Comparison of ENCODE assay signal across 23 cellular contexts in the genomic region with DNA sequence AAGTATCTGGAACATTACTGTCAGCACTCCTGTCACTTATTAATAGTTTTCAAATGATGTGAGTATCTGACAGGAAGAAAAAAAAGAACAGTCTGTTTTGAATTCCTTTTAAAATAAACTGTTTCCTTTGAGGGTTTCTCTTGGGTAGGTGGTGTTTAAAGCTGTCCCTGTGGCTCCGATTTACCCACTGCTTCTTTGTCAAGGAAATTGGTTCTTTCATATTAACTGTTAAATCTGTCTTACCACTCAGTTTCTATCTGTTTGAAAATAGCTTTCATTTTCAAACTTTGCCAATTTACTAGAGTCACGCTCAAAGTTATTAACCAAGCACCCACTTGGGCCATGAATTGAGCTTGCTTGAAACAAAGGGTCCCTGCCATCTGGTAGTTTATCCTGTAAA.
DNase-seq lines count a peak whose midpoint lies in the region; ATAC-seq and TF ChIP-seq lines count a peak whose summit lies in the region.
"Had no signal": no experiment of that assay in that cellular context is flagged by ENCODE, and none has a peak within 500 bp of the region (broad histone marks: within the 10 kb centered on the region; RNA-seq: fewer than 3 reads in every experiment).

No MANE protein-coding gene starts in this region.

- H3F3A ChIP-seq in smooth muscle cell (ENCODE audit: low read depth): no peaks in the 10 kb centered on the region

- H3K36me3 ChIP-seq in BLaER1 (no peaks in the 10 kb centered on the region), OCI-LY3 (replicated peaks; ENCODE audit: low read depth, low read length) (no peaks in the 10 kb centered on the region), smooth muscle cell (ENCODE audit: low read depth) (no peaks in the 10 kb centered on the region)
- H3K36me3 ChIP-seq: BE2C had no signal

- H2AFZ ChIP-seq in OCI-LY3 (ENCODE audit: low read depth, low read length) (peak overlapping the region; percentile 34; the same call in 1 of the 2 replicates), smooth muscle cell (ENCODE audit: low read depth) (peak overlapping the region; percentile 42)

- H3K79me2 ChIP-seq in OCI-LY3 (ENCODE audit: low read length) (no peaks in the 10 kb centered on the region), smooth muscle cell (ENCODE audit: low read depth) (no peaks in the 10 kb centered on the region)

- 96% methylated on average over 2 of the region's 2 CpGs for WGBS in smooth muscle cell (ENCODE audit: low lambda C conversion rate)

- TF ChIP-seq CTCF in OCI-LY3 (IDR thresholded peaks at IDR 0.05; ENCODE audit: low read depth, low read length): no peak
- no peak for TF ChIP-seq CTCF in smooth muscle cell (IDR thresholded peaks at IDR 0.05; ENCODE audit: borderline replicate concordance, insufficient read depth, poor library complexity, severe bottlenecking)

- H4K20me1 ChIP-seq in BLaER1: no peaks in the 10 kb centered on the region
- no peaks in the 10 kb centered on the region for H4K20me1 ChIP-seq in OCI-LY3 (ENCODE audit: insufficient read depth, low read length)
- H4K20me1 ChIP-seq in smooth muscle cell (ENCODE audit: low read depth): no peaks in the 10 kb centered on the region

- H3K4me3 ChIP-seq in BLaER1 (peak overlapping the region; percentile 32; the same call in 1 of the 2 replicates), OCI-LY3 (ENCODE audit: low read length) (no peak overlapping the region), smooth muscle cell (no peak overlapping the region)
- H3K4me3 ChIP-seq: A549, GM12878, GM23338 had no signal

- H3K4me1 ChIP-seq in BLaER1 (peaks cover 42% of the 10 kb centered on the region), OCI-LY3 (ENCODE audit: low read length) (no peaks in the 10 kb centered on the region), smooth muscle cell (ENCODE audit: low read depth) (no peaks in the 10 kb centered on the region)
- H3K4me1 ChIP-seq: A549, BE2C, Caco-2 had no signal

- H3K9me3 ChIP-seq in BLaER1 (no peaks in the 10 kb centered on the region), OCI-LY3 (ENCODE audit: insufficient read depth, low read length) (no peaks in the 10 kb centered on the region), smooth muscle cell (replicated peaks; ENCODE audit: low read depth) (no peaks in the 10 kb centered on the region)
- H3K9me3 ChIP-seq: A549, BE2C, Caco-2 had no signal

- peak; percentile 67 for ATAC-seq in HG03432 (IDR thresholded peaks at IDR 0.05; ENCODE audit: unreplicated experiment)
- ATAC-seq: A549; CD8-positive, alpha-beta T cell; GM12878; GM23338; HCT116 had no signal

- H3K27ac ChIP-seq in BLaER1 (peak overlapping the region; percentile 48), OCI-LY3 (ENCODE audit: low read length) (no peak overlapping the region), smooth muscle cell (ENCODE audit: low read depth) (no peak overlapping the region)
- H3K27ac ChIP-seq: A549 had no signal

- DNase-seq in smooth muscle cell (lab: John Stamatoyannopoulos, UW; ENCODE audit: unreplicated experiment) (no peak), NOMO-1 (lab: John Stamatoyannopoulos, UW; ENCODE audit: unreplicated experiment in 2 of 2) (no peak), DMS53 (lab: John Stamatoyannopoulos, UW) (no peak), NCI-H510A (lab: John Stamatoyannopoulos, UW) (no peak)
- DNase-seq: 8988T; ACHN; AML-193; BE2C; Caco-2; CD4-positive, CD25-positive, alpha-beta regulatory T cell; CD8-positive, alpha-beta T cell; DMS153; DMS79; EL; GDM1; H9 had no signal

- H3K27me3 ChIP-seq in BLaER1 (no peaks in the 10 kb centered on the region), OCI-LY3 (ENCODE audit: low read depth, low read length) (no peaks in the 10 kb centered on the region), smooth muscle cell (ENCODE audit: low read depth) (no peaks in the 10 kb centered on the region)
- H3K27me3 ChIP-seq: BE2C had no signal

- peak overlapping the region; percentile 70 for H3K4me2 ChIP-seq in BLaER1
- peak overlapping the region; percentile 29 for H3K4me2 ChIP-seq in OCI-LY3 (ENCODE audit: low read length)
- H3K4me2 ChIP-seq in smooth muscle cell: no peak overlapping the region
- H3K4me2 ChIP-seq: A549, GM23338 had no signal

- H3K9ac ChIP-seq in BLaER1: peak overlapping the region; percentile 36; the same call in 1 of the 2 replicates
- no peak overlapping the region for H3K9ac ChIP-seq in OCI-LY3 (ENCODE audit: low read length)
- no peak overlapping the region for H3K9ac ChIP-seq in smooth muscle cell (ENCODE audit: low read depth)
